9 cellular contexts compared by ENCODE assay signal in genomic region chr3:38278841-38279240, GRCh38. TPM values are rescaled to one million over a fixed set of nuclear protein-coding genes. Genes with fewer than 3 reads are reported as not detected.
"Had no signal": no experiment of that assay in that cellular context is flagged by ENCODE, and none has a peak within 500 bp of the region (broad histone marks: within the 10 kb centered on the region; RNA-seq: fewer than 3 reads in every experiment).

No MANE protein-coding gene starts in this region.

- H3K9me3 Mint-ChIP-seq: GM23338, H9 had no signal

- H2AFZ ChIP-seq: GM23338 had no signal

- FAIRE-seq: H1, H54, HTR-8/SVneo had no signal

- H3K4me3 ChIP-seq: GM23338 had no signal

- H3K4me2 ChIP-seq: GM23338 had no signal

- H3K27ac Mint-ChIP-seq: GM23338 had no signal

- ATAC-seq: GM23338 had no signal

- DNase-seq: H9, HCEC 1CT, IMR-90, KBM-7 had no signal

- H3K4me3 Mint-ChIP-seq: GM23338, H9 had no signal

RNA-seq across cellular contexts. Expression of gene SLC22A14, which starts 3.3 kb away (rescaled TPM):
- total RNA-seq: GM23338, H1, H9, HT-29 had no signal
- polyA plus RNA-seq: GM23338 had no signal

RNA-seq across cellular contexts. Expression of gene SLC22A13, which starts 13.2 kb away (rescaled TPM):
- total RNA-seq: H9 had no signal
